Comparison of ENCODE assay signal across 8 cellular contexts in genomic region chr13:112942689-112943308, GRCh38. TPM values are rescaled to one million over a fixed set of nuclear protein-coding genes. Genes with fewer than 3 reads are reported as not detected.
DNase-seq lines count a peak whose midpoint lies in the region; ATAC-seq and TF ChIP-seq lines count a peak whose summit lies in the region.

No MANE protein-coding gene starts in this region.

- H3K4me3 ChIP-seq in HUES64 (ENCODE audit: low read length) (peak overlapping the region; percentile 62), OCI-LY1 (ENCODE audit: low read depth, low read length, poor library complexity, severe bottlenecking) (no peak overlapping the region), mucosa of descending colon (no peak overlapping the region)

- no peaks in the 10 kb centered on the region for H4K20me1 ChIP-seq in OCI-LY1 (ENCODE audit: insufficient read depth, low read length)

- no peaks in the 10 kb centered on the region for H3K9me2 ChIP-seq in OCI-LY1 (ENCODE audit: low read depth, low read length)

- H3K4me2 ChIP-seq in OCI-LY1 (ENCODE audit: low read length): peak overlapping the region; percentile 0; the same call in 1 of the 2 replicates

- TF ChIP-seq CTCF in OCI-LY1 (IDR thresholded peaks at IDR 0.05; ENCODE audit: low read length) (peak; percentile 100), mucosa of descending colon (IDR thresholded peaks at IDR 0.05) (peak; percentile 89)

- no peaks in the 10 kb centered on the region for H3K79me2 ChIP-seq in OCI-LY1 (ENCODE audit: insufficient read depth, low read length)

- H3K4me1 ChIP-seq in HUES64 (ENCODE audit: insufficient read depth, low read length) (no peaks in the 10 kb centered on the region), OCI-LY1 (ENCODE audit: insufficient read depth, low read length, severe bottlenecking) (peaks cover 3% of the 10 kb centered on the region), mucosa of descending colon (ENCODE audit: low read depth) (peaks cover 10% of the 10 kb centered on the region)

- no peaks in the 10 kb centered on the region for H3F3A ChIP-seq in OCI-LY1 (ENCODE audit: insufficient read depth, low read length)

- no peak for TF ChIP-seq POLR2A in erythroblast (IDR thresholded peaks at IDR 0.05; ENCODE audit: low read length)

- H3K9ac ChIP-seq in HUES64 (ENCODE audit: low read depth, low read length) (no peak overlapping the region), OCI-LY1 (ENCODE audit: low read length) (no peak overlapping the region)

- H2AFZ ChIP-seq in OCI-LY1 (ENCODE audit: low read length): no peak overlapping the region

- ATAC-seq in GM21526 (IDR thresholded peaks at IDR 0.05; ENCODE audit: low FRiP score, unreplicated experiment) (peak; percentile 98), mucosa of descending colon (peak; percentile 97)

- no peaks in the 10 kb centered on the region for H3K36me3 ChIP-seq in HUES64 (ENCODE audit: insufficient read depth, low read length)
- H3K36me3 ChIP-seq in OCI-LY1 (ENCODE audit: insufficient read depth, low read length): no peaks in the 10 kb centered on the region
- no peaks in the 10 kb centered on the region for H3K36me3 ChIP-seq in mucosa of descending colon (ENCODE audit: low read depth)

- no peak overlapping the region for H3K27ac ChIP-seq in HUES64 (ENCODE audit: low read depth, low read length)
- H3K27ac ChIP-seq in OCI-LY1 (ENCODE audit: low read depth, low read length, poor library complexity, severe bottlenecking): no peak overlapping the region

- DNase-seq in DMS 273 (lab: John Stamatoyannopoulos, UW; ENCODE audit: unreplicated experiment) (peak; percentile 97), activated T-cell treated with anti-CD3 and anti-CD28 coated beads for 24 hours (ENCODE audit: low read depth) (peak; percentile 94), erythroblast (lab: John Stamatoyannopoulos, UW) (peak; percentile 91 to 95), mucosa of descending colon (peak; percentile 94 to 100 (median 98))
- peak; percentile 90 to 98 for DNase-seq in stimulated activated CD8-positive, alpha-beta memory T cell treated with anti-CD3 and anti-CD28 coated beads, Interleukin-2, amount 100 ng/mL, for 48 hours (ENCODE audit: low read depth in 2 of 2)

- H3K27me3 ChIP-seq in HUES64 (ENCODE audit: insufficient read depth, low read length): no peaks in the 10 kb centered on the region
- no peaks in the 10 kb centered on the region; the same call in 1 of the 2 replicates for H3K27me3 ChIP-seq in OCI-LY1 (ENCODE audit: insufficient read depth, low read length)

- WGBS in HUES64: 4% methylated on average over 18 of the region's 18 CpGs

- intact Hi-C loops in mucosa of descending colon (cut with DNase I, micrococcal nuclease): loop anchor here (10.0 kb wide), 2 partner anchors 92 to 452 kb away; no protein-coding TSS in a partner anchor

- H3K9me3 ChIP-seq in HUES64 (ENCODE audit: insufficient read depth, low read depth, low read length) (no peaks in the 10 kb centered on the region), OCI-LY1 (ENCODE audit: low read length) (no peaks in the 10 kb centered on the region), mucosa of descending colon (no peaks in the 10 kb centered on the region)

RNA-seq across cellular contexts. Expression of gene MCF2L, which starts 26.2 kb away (rescaled TPM):
- 14.2 TPM for polyA plus RNA-seq in HUES64 (2013, experiment 1 of 2)
- 18.6 TPM for polyA plus RNA-seq in HUES64 (2013, experiment 2 of 2)
- total RNA-seq in mucosa of descending colon: 100 to 1,000 TPM in 1 of 3 donors, 10 to 100 TPM in 2; 53.9 to 109 (median 95.4) TPM
